25 cellular contexts compared by ENCODE assay signal in genomic region chr14:103690332-103690731, GRCh38. TPM values are rescaled to one million over a fixed set of nuclear protein-coding genes. Genes with fewer than 3 reads are reported as not detected.
DNase-seq lines count a peak whose midpoint lies in the region; ATAC-seq, FAIRE-seq and TF ChIP-seq lines count a peak whose summit lies in the region.
"Had no signal": no experiment of that assay in that cellular context is flagged by ENCODE, and none has a peak within 500 bp of the region (broad histone marks: within the 10 kb centered on the region; RNA-seq: fewer than 3 reads in every experiment).

No MANE protein-coding gene starts in this region.

- H3K36me3 Mint-ChIP-seq in CD4-positive, CD25-positive, alpha-beta regulatory T cell = peaks cover 25% of the 10 kb centered on the region

- peaks cover 0 to 4% (median 4%) of the 10 kb centered on the region in 4 donors for H3K4me1 Mint-ChIP-seq in CD4-positive, CD25-positive, alpha-beta regulatory T cell

- intact Hi-C loops in GM12878 (cut with micrococcal nuclease; ENCODE audit: unreplicated experiment) (no loop called here), posterior vena cava (cut with DNase I) (no loop called here)

- no peak for TF ChIP-seq RAD21 in GM12878 (IDR thresholded peaks at IDR 0.05; ENCODE audit: insufficient read depth, low read depth, low read length)

- H3K79me2 ChIP-seq in GM12878 (ENCODE audit: control insufficient read depth, insufficient read depth, low read length) = peaks cover 11% of the 10 kb centered on the region

- H3K4me2 ChIP-seq in GM12878 (ENCODE audit: control insufficient read depth, insufficient read depth) = peak overlapping the region; percentile 86
- H3K4me2 ChIP-seq: hepatocyte, SK-N-SH had no signal

- no peaks in the 10 kb centered on the region for H3K27me3 Mint-ChIP-seq in CD4-positive, CD25-positive, alpha-beta regulatory T cell

- TF ChIP-seq POLR2A in GM12891 (IDR thresholded peaks at IDR 0.05; ENCODE audit: low read depth, low read length) = no peak
- peak; percentile 43 for TF ChIP-seq POLR2A in GM12878 (IDR thresholded peaks at IDR 0.05; ENCODE audit: low read depth, low read length)

- WGBS in GM12878 (ENCODE audit: insufficient coverage, insufficient replicate concordance, low lambda C conversion rate, missing lambda C conversion rate) = 88% methylated on average over 8 of the region's 8 CpGs

- DNase-seq in CD4-positive, CD25-positive, alpha-beta regulatory T cell = no peak
- DNase-seq in GM12891 (ENCODE audit: insufficient read length, low spot score) (no peak), GM12878 (ENCODE audit: low read depth, low spot score) (no peak), posterior vena cava (ENCODE audit: low spot score) (peak; percentile 30), AG20443 (ENCODE audit: low spot score) (no peak)
- DNase-seq: activated T-cell treated with anti-CD3 and anti-CD28 coated beads for 4 hours; AML-193; DND-41; effector CD4-positive, alpha-beta T cell; foreskin keratinocyte; immature natural killer cell; left ventricle myocardium superior; MM.1S; NCI-H1417 treated with DMSO at 0.1 percent for 48 hours; NCI-H510A treated with DMSO at 0.1 percent for 48 hours; NK-92 treated with Interleukin-12 subunit alpha and Interleukin-12 subunit beta, amount 100 ng/mL, for 24 hours; RPMI8226; SK-N-SH; stimulated activated naive CD4-positive, alpha-beta T cell treated with Interleukin-2 at 50 U/mL for 16 hours had no signal

- RAD21 ChIA-PET in GM12878 (lab: Charles Lee; ENCODE audit: unreplicated experiment) = interaction anchor here (1.2 to 1.6 kb wide), 2 partner anchors 13 to 25 kb away, joined by 3 to 4 read pairs; partner anchors contain the start of genes XRCC3 and ZFYVE21

- no peak overlapping the region for H3K4me3 ChIP-seq in CD4-positive, CD25-positive, alpha-beta regulatory T cell (ENCODE audit: low read depth, low read length)
- H3K4me3 ChIP-seq in GM12878 = peak overlapping the region; percentile 43; the same call in 1 of the 2 replicates
- H3K4me3 ChIP-seq: hepatocyte, thoracic aorta had no signal

- H3K27me3 ChIP-seq in CD4-positive, CD25-positive, alpha-beta regulatory T cell (ENCODE audit: control insufficient read depth, insufficient read depth, low read length) = no peaks in the 10 kb centered on the region
- no peaks in the 10 kb centered on the region for H3K27me3 ChIP-seq in GM12878 (replicated peaks in 1 of 2; ENCODE audit: control insufficient read depth in 2 of 2, insufficient read depth in 2 of 2, low read length in 1 of 2)
- H3K27me3 ChIP-seq: foreskin keratinocyte, hepatocyte had no signal

- no peak for TF ChIP-seq EP300 in GM12878 (IDR thresholded peaks at IDR 0.05; ENCODE audit: borderline replicate concordance in 1 of 2, control insufficient read depth in 1 of 2, low read depth in 2 of 2, low read length in 2 of 2)

- in situ Hi-C loops in GM12878 (cut with MboI) = no loop called here

- CTCF ChIA-PET in GM12878 (lab: Yijun Ruan, JAX) = interaction anchor here (1.3 kb wide), 1 partner anchor 10 kb away, joined by 5 read pairs; no protein-coding TSS in a partner anchor

- no peaks in the 10 kb centered on the region for H3K4me1 ChIP-seq in CD4-positive, CD25-positive, alpha-beta regulatory T cell (ENCODE audit: control insufficient read depth, insufficient read depth, low read length, poor library complexity, severe bottlenecking)
- H3K4me1 ChIP-seq in GM12878 (ENCODE audit: control insufficient read depth, insufficient read depth, low read length) = peaks cover 38% of the 10 kb centered on the region

- H2AFZ ChIP-seq in GM12878 (ENCODE audit: control insufficient read depth, low read depth, low read length) = no peak overlapping the region
- H2AFZ ChIP-seq: hepatocyte had no signal

- H3K36me3 ChIP-seq in CD4-positive, CD25-positive, alpha-beta regulatory T cell (ENCODE audit: control insufficient read depth, insufficient read depth, low read length) = peaks cover 80% of the 10 kb centered on the region
- peaks cover 11 to 29% of the 10 kb centered on the region in 2 experiments for H3K36me3 ChIP-seq in GM12878 (ENCODE audit: control insufficient read depth in 2 of 2, insufficient read depth in 2 of 2, low read length in 1 of 2)

- no peaks in the 10 kb centered on the region for H3K9me3 Mint-ChIP-seq in CD4-positive, CD25-positive, alpha-beta regulatory T cell
- H3K9me3 Mint-ChIP-seq: immature natural killer cell, neural crest cell had no signal

- ATAC-seq in CD4-positive, CD25-positive, alpha-beta regulatory T cell (ENCODE audit: low read depth in 2 of 2) = no peak
- ATAC-seq in GM12878 = no peak
- ATAC-seq in GM21367 (IDR thresholded peaks at IDR 0.05; ENCODE audit: unreplicated experiment) = no peak
- ATAC-seq in HG03196 (IDR thresholded peaks at IDR 0.05; ENCODE audit: unreplicated experiment) = no peak

- no peak for TF ChIP-seq CTCF in GM12878 (IDR thresholded peaks at IDR 0.05 in 2 of 3, conservative IDR thresholded peaks at IDR 0.05 in 1 of 3; ENCODE audit: control insufficient read depth in 2 of 3, extremely low read depth in 1 of 3, insufficient read depth in 1 of 3, low read depth in 3 of 3, low read length in 3 of 3)

- H3K27ac Mint-ChIP-seq in CD4-positive, CD25-positive, alpha-beta regulatory T cell = peak overlapping the region; percentile 5 to 72 (median 49)

- BruUV-seq in GM12878 (replicated peaks; lab: Mats Ljungman, UMichigan) = TSS peak; percentile 27

- no peak overlapping the region for H3K27ac ChIP-seq in CD4-positive, CD25-positive, alpha-beta regulatory T cell (ENCODE audit: insufficient read depth, low read length, poor library complexity, severe bottlenecking)
- H3K27ac ChIP-seq in GM12878 (ENCODE audit: control insufficient read depth, insufficient read depth) = peak overlapping the region; percentile 97
- H3K27ac ChIP-seq: foreskin keratinocyte, hepatocyte had no signal

- SMC1A ChIA-PET in GM12878 (lab: Charles Lee; ENCODE audit: uncharacterized antibody, unreplicated experiment) = no interaction called here

- no peaks in the 10 kb centered on the region for H3K9me3 ChIP-seq in CD4-positive, CD25-positive, alpha-beta regulatory T cell (ENCODE audit: control insufficient read depth in 2 of 2, low read length in 2 of 2)
- H3K9me3 ChIP-seq in GM12878 (replicated peaks; ENCODE audit: control insufficient read depth, insufficient read depth, low read length) = no peaks in the 10 kb centered on the region
- H3K9me3 ChIP-seq: SK-N-SH, thoracic aorta had no signal

- H3K9ac ChIP-seq in GM12878 (ENCODE audit: control insufficient read depth, insufficient read depth, low read length) = peak overlapping the region; percentile 51
- H3K9ac ChIP-seq: SK-N-SH had no signal

- POLR2A ChIA-PET in GM12878 (lab: Charles Lee) = interaction anchor here (1.0 to 1.2 kb wide), 3 partner anchors 25 to 126 kb away, joined by 3 to 5 read pairs (median 3); partner anchors contain the start of genes XRCC3 and ZFYVE21

- peak; percentile 67 for FAIRE-seq in GM12891 (lab: Jason Lieb, UNC)
- no peak for FAIRE-seq in GM12878 (lab: Jason Lieb, UNC)
- FAIRE-seq: H54 had no signal

- H4K20me1 ChIP-seq in GM12878 (ENCODE audit: control insufficient read depth, insufficient read depth) = no peaks in the 10 kb centered on the region

- H3K4me3 Mint-ChIP-seq in CD4-positive, CD25-positive, alpha-beta regulatory T cell = no peak overlapping the region
- H3K4me3 Mint-ChIP-seq: immature natural killer cell, neural crest cell had no signal

TF ChIP-seq in GM12878, 131 proteins besides CTCF, POLR2A, EP300 and RAD21 (continues in another document):
- TF ChIP-seq MTA2 (IDR thresholded peaks at IDR 0.05; ENCODE audit: low read depth) = no peak

RNA-seq across cellular contexts. Expression of gene XRCC3, which starts 24.9 kb away (rescaled TPM):
- 9.8 TPM for total RNA-seq in CD4-positive, CD25-positive, alpha-beta regulatory T cell
- polyA plus RNA-seq in CD4-positive, CD25-positive, alpha-beta regulatory T cell = 1 to 10 TPM; 3.0 to 4.7 (median 4.3) TPM
- polyA plus RNA-seq in GM12891 (2012; ENCODE audit: low read depth, missing spikeins) = 21.0 TPM
- total RNA-seq in GM12878 (2013; cell fraction: nucleolus; rRNA removed) = 37.4 and 45.4 TPM in 2 replicates
- total RNA-seq in GM12878 (2014; rRNA removed) (48.2 and 50.9 TPM in 2 replicates), GM12878 (2014; rRNA removed; fragmentation: Illumina TruSeq; extraction: Trizol) (24.1 and 28.6 TPM in 2 replicates), GM12878 (2021) (35.8 and 44.8 TPM in 2 replicates), posterior vena cava (1 to 10 TPM; 4.0 to 4.9 TPM)
- polyA plus RNA-seq in GM12878 (2011; ENCODE audit: low read depth) = 16.1 TPM
- polyA plus RNA-seq in GM12878 (2011; rRNA removed) (19.0 and 25.6 TPM in 2 replicates), GM12878 (2014; fragmentation: Illumina TruSeq; extraction: Trizol) (52.0 and 55.3 TPM in 2 replicates), GM12878 (2014; fragmentation: Nextera tagmentation; extraction: Ambion mirVana) (under 1 TPM; 0.37 to 0.60 TPM), GM12878 (2014; rRNA removed) (40.9 and 45.1 TPM in 2 replicates), GM12878 (2016; fragmentation: Nextera tagmentation; extraction: Ambion mirVana) (10 to 100 TPM; 24.2 to 25.0 TPM)
- polyA plus RNA-seq in GM12878 (2011; cell fraction: cytosol; rRNA removed) = 26.5 and 28.3 TPM in 2 replicates
- 52.9 and 76.1 TPM in 2 replicates for polyA plus RNA-seq in GM12878 (2011; cell fraction: nucleus; rRNA removed)
- 15.1 and 18.3 TPM in 2 replicates for polyA plus RNA-seq in GM12878 (2012)
- polyA minus RNA-seq in GM12878 (2011; rRNA and poly(A)+ RNA removed) = 12.0 and 19.9 TPM in 2 replicates
- polyA minus RNA-seq in GM12878 (2011; cell fraction: cytosol; rRNA and poly(A)+ RNA removed) = 12.7 and 13.5 TPM in 2 replicates
- polyA minus RNA-seq in GM12878 (2011; cell fraction: nucleus; rRNA and poly(A)+ RNA removed) = 13.5 and 26.3 TPM in 2 replicates

RNA-seq across cellular contexts. Expression of gene ZFYVE21, which starts 25.3 kb away (rescaled TPM):
- total RNA-seq in CD4-positive, CD25-positive, alpha-beta regulatory T cell = 13.7 TPM
- polyA plus RNA-seq in CD4-positive, CD25-positive, alpha-beta regulatory T cell = 10 to 100 TPM; 12.1 to 25.0 (median 16.1) TPM
- polyA plus RNA-seq in GM12891 (2012; ENCODE audit: low read depth, missing spikeins) = 11.1 TPM
- total RNA-seq in GM12878 (2013; cell fraction: nucleolus; rRNA removed) = 39.5 and 43.2 TPM in 2 replicates
- 12.1 and 13.4 TPM in 2 replicates for total RNA-seq in GM12878 (2014; rRNA removed)
- total RNA-seq in GM12878 (2014; rRNA removed; fragmentation: Illumina TruSeq; extraction: Trizol) = 8.3 and 9.3 TPM in 2 replicates
- 12.1 and 16.9 TPM in 2 replicates for total RNA-seq in GM12878 (2021)
- polyA plus RNA-seq in GM12878 (2011; ENCODE audit: low read depth) = 8.6 TPM
- 17.4 and 21.7 TPM in 2 replicates for polyA plus RNA-seq in GM12878 (2011; rRNA removed)
- 25.4 and 25.9 TPM in 2 replicates for polyA plus RNA-seq in GM12878 (2011; cell fraction: cytosol; rRNA removed)
- polyA plus RNA-seq in GM12878 (2011; cell fraction: nucleus; rRNA removed) = 37.3 and 44.3 TPM in 2 replicates
- 14.3 and 19.3 TPM in 2 replicates for polyA plus RNA-seq in GM12878 (2012)
- polyA plus RNA-seq in GM12878 (2014; fragmentation: Illumina TruSeq; extraction: Trizol) = 7.9 and 9.1 TPM in 2 replicates
- polyA plus RNA-seq in GM12878 (2014; fragmentation: Nextera tagmentation; extraction: Ambion mirVana) = 1 to 10 TPM in 1 of 2 experiments, under 1 TPM in 1; 0.79 to 3.1 TPM
- polyA plus RNA-seq in GM12878 (2014; rRNA removed) = 20.6 and 21.8 TPM in 2 replicates
- polyA plus RNA-seq in GM12878 (2016; fragmentation: Nextera tagmentation; extraction: Ambion mirVana) = 10 to 100 TPM; 15.5 to 20.7 TPM
- 7.6 and 14.9 TPM in 2 replicates for polyA minus RNA-seq in GM12878 (2011; rRNA and poly(A)+ RNA removed)
- 7.2 and 9.5 TPM in 2 replicates for polyA minus RNA-seq in GM12878 (2011; cell fraction: cytosol; rRNA and poly(A)+ RNA removed)
- 8.5 and 17.4 TPM in 2 replicates for polyA minus RNA-seq in GM12878 (2011; cell fraction: nucleus; rRNA and poly(A)+ RNA removed)
- total RNA-seq in posterior vena cava = 10 to 100 TPM; 57.2 to 59.5 TPM
